Comparison of ENCODE assay signal across 8 cellular contexts in genomic region chr6:107847844-107848802, GRCh38. TPM values are rescaled to one million over a fixed set of nuclear protein-coding genes. Genes with fewer than 3 reads are reported as not detected.
DNase-seq lines count a peak whose midpoint lies in the region; ATAC-seq and TF ChIP-seq lines count a peak whose summit lies in the region.

No MANE protein-coding gene starts in this region.

- no peak for TF ChIP-seq POLR2A in spleen (IDR thresholded peaks at IDR 0.05)

- 7 to 16% (median 7%) methylated on average over 21 to 52 of the region's 52 CpGs for WGBS in spleen, 5 donors

- peak; percentile 98 for TF ChIP-seq CTCF in WTC11 (IDR thresholded peaks at IDR 0.05)
- peak; percentile 85 for TF ChIP-seq CTCF in cardiac fibroblast (IDR thresholded peaks at IDR 0.05; ENCODE audit: low read depth, low read length)
- peak; percentile 72 to 97 (median 95) for TF ChIP-seq CTCF in spleen (IDR thresholded peaks at IDR 0.05 in 8 of 11, conservative IDR thresholded peaks at IDR 0.05 in 3 of 11)

- peaks cover 11% of the 10 kb centered on the region for H3K4me1 Mint-ChIP-seq in WTC11

- H3K27me3 ChIP-seq in spleen (replicated peaks in 1 of 7) = peaks cover 0 to 16% (median 0%) of the 10 kb centered on the region in 7 donors

- intact Hi-C loops in spleen (cut with DNase I; ENCODE audit: low total_unique reads) = loop anchor here (10.0 kb wide), 2 partner anchors 133 to 173 kb away; no protein-coding TSS in a partner anchor

- H3K4me1 ChIP-seq in spleen = peaks cover 0 to 16% (median 12%) of the 10 kb centered on the region in 6 donors

- H3K4me3 ChIP-seq in cardiac fibroblast (replicated peaks in 1 of 2; ENCODE audit: low read depth in 2 of 2, low read length in 2 of 2) = peak overlapping the region; percentile 46 to 52
- peak overlapping the region in 7 of 8 donors; percentile 15 to 66 (median 26) for H3K4me3 ChIP-seq in spleen

- H3K36me3 Mint-ChIP-seq in WTC11 = no peaks in the 10 kb centered on the region

- no peaks in the 10 kb centered on the region for H3K9me3 ChIP-seq in spleen

- DNase-seq in GM04504 (ENCODE audit: low read depth) (peak; percentile 40), NCI-H2171 (lab: John Stamatoyannopoulos, UW) (peak; percentile 75), WTC11 (ENCODE audit: low spot score) (peak; percentile 95), cardiac fibroblast (ENCODE audit: low read depth in 2 of 2) (peak; percentile 78 to 85), iris pigment epithelial cell (ENCODE audit: low read depth) (peak; percentile 67), spleen (peak; percentile 96)

- H3K27me3 Mint-ChIP-seq in WTC11 (ENCODE audit: low read depth) = peaks cover 23% of the 10 kb centered on the region

- POLR2A ChIA-PET in WTC11 (lab: Charles Lee) = no interaction called here

- no peak overlapping the region for H3K27ac Mint-ChIP-seq in WTC11

- CTCF ChIA-PET in WTC11 (lab: Charles Lee) = interaction anchor here (0.6 to 3.2 kb wide), 38 partner anchors 12 to 669 kb away, joined by 3 to 21 read pairs (median 4); partner anchors contain the start of gene SCML4

- no peaks in the 10 kb centered on the region for H3K9me3 Mint-ChIP-seq in WTC11

- ATAC-seq in HG02840 (IDR thresholded peaks at IDR 0.05; ENCODE audit: low FRiP score, unreplicated experiment) (peak; percentile 64), WTC11 (peak; percentile 92), HG03565 (IDR thresholded peaks at IDR 0.05; ENCODE audit: unreplicated experiment) (no peak)

- no peaks in the 10 kb centered on the region for H3K36me3 ChIP-seq in spleen

- H3K27ac ChIP-seq in spleen = peak overlapping the region in 3 of 8 donors; percentile 16 to 45 (median 34)

- peak overlapping the region; percentile 79 for H3K4me3 Mint-ChIP-seq in WTC11

TF ChIP-seq in WTC11, 78 proteins besides CTCF, POLR2A, EP300 and RAD21 (continues in another document):
- TF ChIP-seq TEAD4 (CRISPR knock-in tag; IDR thresholded peaks at IDR 0.05) (peak; percentile 44; the same call in 1 of the 2 replicates), ZBTB43 (CRISPR knock-in tag; IDR thresholded peaks at IDR 0.05) (no peak), GTF2I (CRISPR knock-in tag; conservative IDR thresholded peaks at IDR 0.05) (no peak), ZNF281 (CRISPR knock-in tag; IDR thresholded peaks at IDR 0.05) (no peak), FOXP4 (CRISPR knock-in tag; IDR thresholded peaks at IDR 0.05) (no peak), IRF2 (CRISPR knock-in tag; IDR thresholded peaks at IDR 0.05; ENCODE audit: borderline replicate concordance, low read depth) (no peak), NFE2L1 (CRISPR knock-in tag; IDR thresholded peaks at IDR 0.05) (no peak), ELF4 (CRISPR knock-in tag; IDR thresholded peaks at IDR 0.05; ENCODE audit: low read depth) (no peak), JAZF1 (CRISPR knock-in tag; IDR thresholded peaks at IDR 0.05) (no peak), ZSCAN18 (CRISPR knock-in tag; IDR thresholded peaks at IDR 0.05) (no peak), AR (CRISPR knock-in tag; IDR thresholded peaks at IDR 0.05) (no peak), EMX1 (CRISPR knock-in tag; IDR thresholded peaks at IDR 0.05) (no peak), GRHL2 (CRISPR knock-in tag; IDR thresholded peaks at IDR 0.05; ENCODE audit: insufficient replicate concordance, severe bottlenecking) (no peak), ZNF317 (CRISPR knock-in tag; IDR thresholded peaks at IDR 0.05; ENCODE audit: borderline replicate concordance, low read depth) (no peak), FOXK1 (CRISPR knock-in tag; IDR thresholded peaks at IDR 0.05) (peak; percentile 29; the same call in 1 of the 2 replicates), HMGA2 (CRISPR knock-in tag; IDR thresholded peaks at IDR 0.05) (no peak), ZNF121 (CRISPR knock-in tag; IDR thresholded peaks at IDR 0.05) (no peak), CBFB (CRISPR knock-in tag; IDR thresholded peaks at IDR 0.05; ENCODE audit: low read depth) (no peak)
- TF ChIP-seq, protein P1, sequence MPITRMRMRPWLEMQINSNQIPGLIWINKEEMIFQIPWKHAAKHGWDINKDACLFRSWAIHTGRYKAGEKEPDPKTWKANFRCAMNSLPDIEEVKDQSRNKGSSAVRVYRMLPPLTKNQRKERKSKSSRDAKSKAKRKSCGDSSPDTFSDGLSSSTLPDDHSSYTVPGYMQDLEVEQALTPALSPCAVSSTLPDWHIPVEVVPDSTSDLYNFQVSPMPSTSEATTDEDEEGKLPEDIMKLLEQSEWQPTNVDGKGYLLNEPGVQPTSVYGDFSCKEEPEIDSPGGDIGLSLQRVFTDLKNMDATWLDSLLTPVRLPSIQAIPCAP (CRISPR knock-in tag; IDR thresholded peaks at IDR 0.05) = no peak

RNA-seq across cellular contexts. Expression of gene SCML4, which starts 24.0 kb away (rescaled TPM):
- total RNA-seq in WTC11 (2021) = not detected in 3 replicates
- 10 to 100 TPM; 15.8 to 39.8 (median 28.7) TPM for total RNA-seq in spleen
- polyA plus RNA-seq in spleen = 1 to 10 TPM; 6.6 to 8.8 (median 7.1) TPM

Comparison
In these comparisons a context has a peak if more than half of its experiments do, and no peak if none do; other contexts are left out.
1. DNase-seq: peak in every context shown above with its lines; median percentile 96 in spleen; 95 in WTC11; 82 in cardiac fibroblast; 75 in NCI-H2171; 67 in iris pigment epithelial cell; 40 in GM04504.
2. RNA of gene SCML4, which starts 24.0 kb away (total RNA-seq): 15.8 to 39.8 TPM in spleen; not detected in WTC11; every median in the first group is over 10 times any median in the second.
3. Peak in every context shown above with its lines, with median percentiles within 50 percentile points of each other: CTCF ChIP-seq.